10 cellular contexts compared by ENCODE assay signal in genomic region chr13:28329395-28330158, GRCh38.
DNase-seq lines count a peak whose midpoint lies in the region; ATAC-seq and TF ChIP-seq lines count a peak whose summit lies in the region.
"Had no signal": no experiment of that assay in that cellular context is flagged by ENCODE, and none has a peak within 500 bp of the region (broad histone marks: within the 10 kb centered on the region; RNA-seq: fewer than 3 reads in every experiment).

No MANE protein-coding gene starts in this region.

- H3K4me2 ChIP-seq in DND-41 (ENCODE audit: insufficient read depth, low read length) (no peak overlapping the region), MM.1S (ENCODE audit: low read depth, low read length) (no peak overlapping the region)

- in situ Hi-C loops in G401 (cut with HindIII; ENCODE audit: low sequenced_read_pairs) = no loop called here

- H3K79me2 ChIP-seq in DND-41 (ENCODE audit: insufficient read depth, low read length) = no peaks in the 10 kb centered on the region
- no peaks in the 10 kb centered on the region for H3K79me2 ChIP-seq in MM.1S (ENCODE audit: low read length)

- peak overlapping the region; percentile 1; the same call in 1 of the 2 replicates for H2AFZ ChIP-seq in DND-41 (ENCODE audit: low read depth, low read length)
- no peak overlapping the region for H2AFZ ChIP-seq in MM.1S (ENCODE audit: low read length)

- ATAC-seq in DND-41 (ENCODE audit: insufficient read depth, low read depth) = no peak
- no peak for ATAC-seq in GM21529 (IDR thresholded peaks at IDR 0.05; ENCODE audit: unreplicated experiment)

- H3K36me3 ChIP-seq in DND-41 (ENCODE audit: insufficient read depth, low read length) = no peaks in the 10 kb centered on the region
- H3K36me3 ChIP-seq in adipocyte (ENCODE audit: control insufficient read depth, insufficient read depth, low read length, severe bottlenecking) = no peaks in the 10 kb centered on the region
- H3K36me3 ChIP-seq in cardiac muscle cell = no peaks in the 10 kb centered on the region
- no peaks in the 10 kb centered on the region for H3K36me3 ChIP-seq in MM.1S (replicated peaks; ENCODE audit: insufficient read depth, low read length)
- H3K36me3 ChIP-seq: ascending aorta had no signal

- H3K9ac ChIP-seq in DND-41 (ENCODE audit: low read depth, low read length) (no peak overlapping the region), adipocyte (ENCODE audit: low read length) (peak overlapping the region; percentile 20), MM.1S (ENCODE audit: low read length) (no peak overlapping the region)

- H3K9me3 ChIP-seq in DND-41 (ENCODE audit: insufficient read depth, low read length, severe bottlenecking) (no peaks in the 10 kb centered on the region), adipocyte (ENCODE audit: control insufficient read depth, low read length) (no peaks in the 10 kb centered on the region), cardiac muscle cell (ENCODE audit: low read depth) (no peaks in the 10 kb centered on the region), MM.1S (replicated peaks; ENCODE audit: insufficient read depth, low read length) (no peaks in the 10 kb centered on the region)
- H3K9me3 ChIP-seq: ascending aorta had no signal

- no peak overlapping the region for H3K4me3 ChIP-seq in DND-41 (ENCODE audit: low read depth in 1 of 2, low read length in 2 of 2)
- no peak overlapping the region for H3K4me3 ChIP-seq in adipocyte (ENCODE audit: low read length)
- no peak overlapping the region for H3K4me3 ChIP-seq in cardiac muscle cell
- H3K4me3 ChIP-seq in MM.1S (ENCODE audit: low read length) = no peak overlapping the region
- H3K4me3 ChIP-seq: ascending aorta had no signal

- H3K4me1 ChIP-seq in DND-41 (ENCODE audit: insufficient read depth, low read length) = no peaks in the 10 kb centered on the region
- H3K4me1 ChIP-seq in adipocyte (ENCODE audit: control insufficient read depth, insufficient read depth, low read length) = peaks cover 24% of the 10 kb centered on the region
- peaks cover 10% of the 10 kb centered on the region for H3K4me1 ChIP-seq in cardiac muscle cell (ENCODE audit: low read depth)
- H3K4me1 ChIP-seq in MM.1S (ENCODE audit: low read length) = no peaks in the 10 kb centered on the region

- H3K9me2 ChIP-seq in MM.1S (replicated peaks; ENCODE audit: insufficient read depth, low read length) = no peaks in the 10 kb centered on the region

- H3K27ac ChIP-seq in DND-41 (ENCODE audit: low read length) (no peak overlapping the region), cardiac muscle cell (peak overlapping the region; percentile 56), MM.1S (ENCODE audit: low read length) (no peak overlapping the region)
- H3K27ac ChIP-seq: ascending aorta had no signal

- no peaks in the 10 kb centered on the region for H3F3A ChIP-seq in MM.1S (ENCODE audit: insufficient read depth, low read length)

- H4K20me1 ChIP-seq in DND-41 (ENCODE audit: insufficient read depth, low read length) = no peaks in the 10 kb centered on the region
- H4K20me1 ChIP-seq in MM.1S (ENCODE audit: insufficient read depth, low read length) = no peaks in the 10 kb centered on the region

- DNase-seq in DND-41 = no peak
- DNase-seq in adipocyte (ENCODE audit: low read depth) = peak; percentile 96
- peak in 1 of 2 donors; percentile 93 for DNase-seq in cardiac muscle cell (ENCODE audit: low read depth in 1 of 2, low spot score in 1 of 2)
- DNase-seq in pons (ENCODE audit: low spot score) = peak; percentile 22
- DNase-seq in G401 (ENCODE audit: low spot score) = no peak
- DNase-seq in NK-92 (lab: John Stamatoyannopoulos, UW; ENCODE audit: unreplicated experiment) = no peak
- no peak for DNase-seq in MM.1S
- DNase-seq: foreskin melanocyte had no signal

- TF ChIP-seq CTCF in DND-41 (IDR thresholded peaks at IDR 0.05; ENCODE audit: borderline replicate concordance, extremely low read depth, low read length, poor library complexity, severe bottlenecking) = no peak
- no peak for TF ChIP-seq CTCF in cardiac muscle cell (IDR thresholded peaks at IDR 0.05; ENCODE audit: low read depth, low read length)
- no peak for TF ChIP-seq CTCF in MM.1S (IDR thresholded peaks at IDR 0.05; ENCODE audit: low read length)

- no peaks in the 10 kb centered on the region for H3K27me3 ChIP-seq in DND-41 (ENCODE audit: insufficient read depth, low read length, poor library complexity)
- H3K27me3 ChIP-seq in adipocyte (replicated peaks; ENCODE audit: control insufficient read depth, insufficient read depth, low read length) = no peaks in the 10 kb centered on the region
- no peaks in the 10 kb centered on the region for H3K27me3 ChIP-seq in cardiac muscle cell
- H3K27me3 ChIP-seq in MM.1S (replicated peaks; ENCODE audit: insufficient read depth, low read length) = no peaks in the 10 kb centered on the region
- H3K27me3 ChIP-seq: ascending aorta had no signal

Comparison
In these comparisons a context has a peak if more than half of its experiments do, and no peak if none do; other contexts are left out.
1. DNase-seq: peak in adipocyte (single experiment) and pons (single experiment); none in DND-41 (single experiment), G401 (single experiment), NK-92 (single experiment) and MM.1S (single experiment).